8 cellular contexts compared by ENCODE assay signal in the genomic region with DNA sequence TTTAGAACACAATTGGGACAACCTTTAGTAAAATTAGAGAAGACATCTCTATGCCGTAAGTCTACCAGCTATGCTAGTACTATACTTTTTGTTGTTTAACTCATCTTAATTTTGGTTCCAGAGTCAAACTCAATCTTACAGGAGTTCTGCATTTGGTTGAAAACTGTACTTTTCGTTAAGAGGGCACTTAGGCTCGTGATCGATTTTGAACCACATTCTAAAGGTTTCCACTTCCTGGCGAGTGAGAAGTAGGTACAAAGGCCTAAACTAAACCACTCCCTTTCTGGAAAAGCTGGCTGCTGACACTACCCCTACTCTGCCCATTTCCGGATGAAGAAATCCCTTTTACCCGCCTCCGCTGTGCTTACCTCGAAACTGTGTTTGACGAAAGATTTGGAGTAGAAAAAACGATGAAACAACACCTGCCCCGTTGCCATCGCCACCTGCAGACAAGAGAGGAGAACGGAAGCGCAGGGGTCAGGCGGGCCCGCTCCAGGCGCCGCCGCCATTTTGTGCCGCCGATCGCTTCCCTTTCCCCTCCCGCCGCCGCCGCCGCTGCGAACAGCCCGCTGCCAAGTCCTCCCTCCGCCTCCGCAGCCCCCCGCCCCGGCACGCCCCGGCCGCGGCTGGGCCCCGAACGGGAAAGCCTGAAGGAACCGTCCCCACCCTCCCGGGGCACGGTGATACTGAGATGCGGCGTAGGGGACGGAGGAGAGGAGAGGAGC.
DNase-seq lines count a peak whose midpoint lies in the region; ATAC-seq and TF ChIP-seq lines count a peak whose summit lies in the region.

No MANE protein-coding gene starts in this region.

- DNase-seq in NCI-H146 treated with DMSO at 0.1 percent for 48 hours (lab: John Stamatoyannopoulos, UW; ENCODE audit: unreplicated experiment) (peak; percentile 93), cardiac fibroblast (ENCODE audit: low read depth in 2 of 2) (peak; percentile 60 to 62), kidney glomerular epithelial cell (lab: John Stamatoyannopoulos, UW) (peak; percentile 38), epidermal melanocyte (ENCODE audit: insufficient read length, low spot score) (no peak)
- peak; percentile 50 to 71 (median 59) for DNase-seq in stimulated activated CD4-positive, alpha-beta T cell treated with anti-CD3 and anti-CD28 coated beads, Interleukin-1b, Interleukin-23, amount 100 ng/mL, for 24 hours (ENCODE audit: low read depth in 4 of 4, low spot score in 1 of 4)

- TF ChIP-seq CTCF in WI38 (IDR thresholded peaks at IDR 0.05; ENCODE audit: low read depth, low read length) (no peak), cardiac fibroblast (IDR thresholded peaks at IDR 0.05; ENCODE audit: low read depth, low read length) (peak; percentile 22)

- peak overlapping the region; percentile 96 for H3K4me3 ChIP-seq in WI38 (ENCODE audit: low read depth, low read length)
- H3K4me3 ChIP-seq in cardiac fibroblast (replicated peaks in 1 of 2; ENCODE audit: low read depth in 2 of 2, low read length in 2 of 2), result peak overlapping the region; percentile 77 to 90

- peak; percentile 26 for ATAC-seq in GM18499 (IDR thresholded peaks at IDR 0.05; ENCODE audit: insufficient read depth, unreplicated experiment)
- peak; percentile 51 for ATAC-seq in HG02759 (IDR thresholded peaks at IDR 0.05; ENCODE audit: unreplicated experiment)
